26 cellular contexts compared by ENCODE assay signal in the genomic region with DNA sequence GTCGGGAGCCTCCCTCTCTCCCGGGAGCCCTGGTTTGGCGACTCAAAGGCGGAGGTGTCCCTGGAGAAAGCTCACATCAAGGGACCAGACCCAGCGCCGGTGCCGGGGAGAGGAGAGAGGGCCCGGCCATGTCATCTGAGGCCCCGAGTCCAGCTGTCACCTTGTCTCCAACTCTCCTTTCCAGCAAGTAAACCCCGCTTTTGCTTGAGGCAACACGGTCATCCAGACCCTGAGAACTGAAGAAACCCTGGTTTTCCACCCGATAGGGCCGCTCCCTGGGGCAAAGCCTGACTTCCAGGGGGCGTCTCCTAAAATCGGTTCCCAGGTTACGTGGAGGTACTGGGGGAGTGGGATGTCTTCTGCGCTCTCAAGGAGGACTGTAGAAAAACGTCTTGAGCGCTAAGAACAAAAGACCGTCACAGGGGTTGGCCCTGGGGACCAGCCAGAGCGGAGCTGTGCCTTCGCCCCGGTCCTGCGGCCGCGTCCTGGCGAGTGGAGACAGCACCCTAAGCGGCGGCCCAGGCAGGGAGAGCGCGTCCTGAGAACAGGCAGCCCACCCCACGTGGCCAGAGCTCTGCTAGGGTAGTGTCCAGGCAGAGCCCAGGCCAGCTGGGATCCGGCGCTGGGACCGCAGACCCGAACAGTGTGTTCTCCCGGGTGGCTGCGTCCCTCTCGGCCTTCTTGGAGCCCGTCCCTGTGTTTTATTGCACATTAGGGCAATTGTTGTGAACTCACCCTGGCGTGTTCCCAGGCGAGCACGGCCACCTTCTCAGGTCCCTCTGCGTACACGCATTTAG. TPM values are rescaled to one million over a fixed set of nuclear protein-coding genes. Genes with fewer than 3 reads are reported as not detected.
DNase-seq lines count a peak whose midpoint lies in the region; ATAC-seq and TF ChIP-seq lines count a peak whose summit lies in the region.
"Had no signal": no experiment of that assay in that cellular context is flagged by ENCODE, and none has a peak within 500 bp of the region (broad histone marks: within the 10 kb centered on the region; RNA-seq: fewer than 3 reads in every experiment).

No MANE protein-coding gene starts in this region.

- H3K4me3 Mint-ChIP-seq in GM23338, result no peak overlapping the region
- no peak overlapping the region for H3K4me3 Mint-ChIP-seq in H9
- H3K4me3 Mint-ChIP-seq: B cell; CD8-positive, alpha-beta T cell had no signal

- H3T11ph ChIP-seq in H9 (ENCODE audit: low read length), result no peak overlapping the region

- H3K27ac Mint-ChIP-seq in GM23338 (no peak overlapping the region), H9 (peak overlapping the region in 1 of 3 experiments; percentile 67; a peak in 1 of 7 replicates)
- H3K27ac Mint-ChIP-seq: B cell; CD8-positive, alpha-beta T cell had no signal

- no peak overlapping the region for H2AK5ac ChIP-seq in H9 (ENCODE audit: insufficient read length, low read length)

- no peaks in the 10 kb centered on the region for H3K23me2 ChIP-seq in H9 (ENCODE audit: insufficient read length, low read depth, low read length, poor library complexity, severe bottlenecking)

- H3K4me2 ChIP-seq in GM23338 (no peak overlapping the region), H9 (ENCODE audit: insufficient read depth, insufficient read length, low read length) (no peak overlapping the region)
- H3K4me2 ChIP-seq: PC-9 had no signal

- no peak overlapping the region for H3K14ac ChIP-seq in H9 (ENCODE audit: insufficient read depth, low read length)

- H3K36me3 ChIP-seq in GM23338 (ENCODE audit: insufficient read depth), result no peaks in the 10 kb centered on the region
- H3K36me3 ChIP-seq in prostate gland, result no peaks in the 10 kb centered on the region
- H3K36me3 ChIP-seq: SJSA1 had no signal

- H3K27me3 ChIP-seq in GM23338 (ENCODE audit: insufficient read depth) (no peaks in the 10 kb centered on the region), H9 (ENCODE audit: insufficient read depth, low read length) (no peaks in the 10 kb centered on the region), prostate gland (replicated peaks; ENCODE audit: insufficient read depth) (no peaks in the 10 kb centered on the region)
- H3K27me3 ChIP-seq: SJSA1 had no signal

- intact Hi-C loops in prostate gland (cut with DNase I), result no loop called here

- H2BK20ac ChIP-seq in H9 (ENCODE audit: low read depth, low read length, poor library complexity, severe bottlenecking), result no peak overlapping the region

- H3K23ac ChIP-seq in H9 (ENCODE audit: insufficient read length, low read depth, low read length), result no peak overlapping the region

- no peak overlapping the region for H2BK12ac ChIP-seq in H9 (ENCODE audit: insufficient read length, low read depth, low read length)

- no peak overlapping the region for H3K4ac ChIP-seq in H9 (ENCODE audit: low read depth, low read length)

- H2AFZ ChIP-seq in GM23338 (peak overlapping the region; percentile 81), H9 (ENCODE audit: low read length) (no peak overlapping the region)
- H2AFZ ChIP-seq: PC-9 had no signal

- H3K79me1 ChIP-seq in H9 (ENCODE audit: insufficient read depth, low read depth, low read length, poor library complexity, severe bottlenecking), result no peaks in the 10 kb centered on the region

- H3K9me2 ChIP-seq in GM23338 (ENCODE audit: insufficient read depth), result no peaks in the 10 kb centered on the region

- H3K9me3 ChIP-seq in H9 (ENCODE audit: control insufficient read depth, low read depth, low read length) (no peaks in the 10 kb centered on the region), prostate gland (no peaks in the 10 kb centered on the region)

- TF ChIP-seq CTCF in GM23338 (conservative IDR thresholded peaks at IDR 0.05; ENCODE audit: low read depth in 2 of 2) (no peak), H9 (conservative IDR thresholded peaks at IDR 0.05) (no peak), prostate gland (IDR thresholded peaks at IDR 0.05) (no peak)

- H4K20me1 ChIP-seq in GM23338 (replicated peaks; ENCODE audit: insufficient read depth) (no peaks in the 10 kb centered on the region), H9 (ENCODE audit: control insufficient read depth, insufficient read depth, insufficient read length) (no peaks in the 10 kb centered on the region)

- no peaks in the 10 kb centered on the region for H3K79me2 ChIP-seq in GM23338 (replicated peaks; ENCODE audit: insufficient read depth)
- no peaks in the 10 kb centered on the region for H3K79me2 ChIP-seq in H9 (ENCODE audit: insufficient read depth, low read length)

- H4K91ac ChIP-seq in H9 (ENCODE audit: insufficient read length, low read depth, low read length), result no peak overlapping the region

- H3K27ac ChIP-seq in GM23338 (ENCODE audit: low read depth), result no peak overlapping the region
- H3K27ac ChIP-seq in H9 (ENCODE audit: insufficient read length, low read depth, low read length), result no peak overlapping the region
- H3K27ac ChIP-seq in prostate gland, result no peak overlapping the region
- H3K27ac ChIP-seq: C4-2B, HL-60, PC-9, SJSA1 had no signal

- no peak for TF ChIP-seq POLR2A in prostate gland (IDR thresholded peaks at IDR 0.05)

- peaks cover 4% of the 10 kb centered on the region for H3K27me3 Mint-ChIP-seq in GM23338 (ENCODE audit: insufficient read depth, low read depth, poor library complexity)
- H3K27me3 Mint-ChIP-seq in H9 (ENCODE audit: low read depth), result peaks cover 1% of the 10 kb centered on the region; the same call in 1 of the 2 replicates

- H2BK15ac ChIP-seq in H9 (ENCODE audit: low read depth, low read length), result no peak overlapping the region

- no peak overlapping the region for H3K4me3 ChIP-seq in GM23338
- no peak overlapping the region for H3K4me3 ChIP-seq in prostate gland
- H3K4me3 ChIP-seq: PC-9, SJSA1 had no signal

- H3K36me3 Mint-ChIP-seq in GM23338 (ENCODE audit: low read depth) (no peaks in the 10 kb centered on the region), H9 (ENCODE audit: insufficient read depth in 1 of 3, low read depth in 3 of 3) (no peaks in the 10 kb centered on the region)
- H3K36me3 Mint-ChIP-seq: CD8-positive, alpha-beta T cell had no signal

- no peaks in the 10 kb centered on the region for H3K4me1 ChIP-seq in GM23338 (ENCODE audit: insufficient read depth)
- no peaks in the 10 kb centered on the region for H3K4me1 ChIP-seq in H9 (ENCODE audit: insufficient read depth, low read length)
- no peaks in the 10 kb centered on the region for H3K4me1 ChIP-seq in prostate gland (replicated peaks)
- H3K4me1 ChIP-seq: Caco-2, SJSA1 had no signal

- no peak overlapping the region for H2BK5ac ChIP-seq in H9 (ENCODE audit: insufficient read length, low read length)

- H2BK120ac ChIP-seq in H9 (ENCODE audit: low read depth, low read length, poor library complexity, severe bottlenecking), result no peak overlapping the region

- H4K5ac ChIP-seq in H9 (ENCODE audit: insufficient read length, low read depth, low read length), result no peak overlapping the region

- peak; percentile 28; the same call in 2 of the 3 replicates for ATAC-seq in GM23338
- ATAC-seq: CD8-positive, alpha-beta T cell had no signal

- no peak overlapping the region for H4K8ac ChIP-seq in H9 (replicated peaks; ENCODE audit: insufficient read length, low read depth, low read length)

- no peak overlapping the region for H3K9ac ChIP-seq in H9 (ENCODE audit: extremely low read depth, insufficient read length, low read length)

- H3K9me3 Mint-ChIP-seq in GM23338 (peaks cover 6% of the 10 kb centered on the region), H9 (peaks cover 2 to 4% of the 10 kb centered on the region in 2 experiments; a peak in 4 of 5 replicates)

- H3K4me1 Mint-ChIP-seq in GM23338 (no peaks in the 10 kb centered on the region; the same call in 2 of the 3 replicates), H9 (peaks cover 0 to under 1% of the 10 kb centered on the region in 2 experiments; a peak in 2 of 4 replicates)
- H3K4me1 Mint-ChIP-seq: B cell had no signal

- H3K56ac ChIP-seq in H9 (ENCODE audit: insufficient read length, low read depth, low read length), result no peak overlapping the region

- DNase-seq in GM23338 (ENCODE audit: low spot score) (no peak), H9 (peak; percentile 27), islet precursor cell (peak; percentile 50), prostate gland (ENCODE audit: low spot score) (peak; percentile 1), NCI-H82 treated with DMSO at 0.1 percent for 48 hours (lab: John Stamatoyannopoulos, UW; ENCODE audit: unreplicated experiment) (no peak), iPS-NIHi11 (ENCODE audit: low spot score) (no peak)
- no peak for DNase-seq in stimulated activated CD4-positive, alpha-beta T cell treated with anti-CD3 and anti-CD28 coated beads, Interleukin-1b, Interleukin-23, amount 100 ng/mL, for 48 hours
- DNase-seq: Caco-2, GDM1, GOT3, HCEC 1CT, Karpas-422, NCI-H1092 treated with DMSO at 0.1 percent for 48 hours, NCI-H146, NCI-H1930, NCI-H2107, NCI-H446 treated with DMSO at 0.1 percent for 48 hours, NCI-H526, NCI-H82, PC-9, Right ventricle myocardium superior had no signal

- WGBS in H9 (ENCODE audit: extremely low coverage, insufficient read length, low lambda C conversion rate), result no CpG with 5 or more reads among the region's 45 CpGs
- 93% methylated on average over 44 of the region's 45 CpGs for WGBS in prostate gland

- no peak overlapping the region for H3K18ac ChIP-seq in H9 (ENCODE audit: insufficient read length, low read depth, low read length)

- H3F3A ChIP-seq in GM23338 (replicated peaks; ENCODE audit: low read depth), result no peaks in the 10 kb centered on the region

TF ChIP-seq in GM23338, 12 proteins besides CTCF, POLR2A, EP300 and RAD21 (continues in another document):
- TF ChIP-seq NANOG (IDR thresholded peaks at IDR 0.05; ENCODE audit: borderline replicate concordance), result no peak
- no peak for TF ChIP-seq JUNB (IDR thresholded peaks at IDR 0.05; ENCODE audit: unreplicated experiment)

RNA-seq across cellular contexts. Expression of gene TMEM18, which starts 55.7 kb away (rescaled TPM):
- total RNA-seq in GM23338 (2014; rRNA removed; shearing (Covaris generic)), result 15.0 and 18.4 TPM in 2 replicates
- 39.5 and 41.9 TPM in 2 replicates for polyA plus RNA-seq in GM23338 (2016; fragmentation: Nextera tagmentation; extraction: Ambion mirVana)
- 28.3 and 30.7 TPM in 2 replicates for total RNA-seq in H9 (2021)
- 10 to 100 TPM; 17.7 to 19.3 TPM for total RNA-seq in prostate gland

Comparison
In these comparisons a context has a peak if more than half of its experiments do, and no peak if none do; other contexts are left out.
1. DNase-seq: peak in H9 (single experiment), islet precursor cell (single experiment) and prostate gland (single experiment); none in GM23338 (single experiment), NCI-H82 treated with DMSO at 0.1 percent for 48 hours (single experiment), stimulated activated CD4-positive, alpha-beta T cell treated with anti-CD3 and anti-CD28 coated beads, Interleukin-1b, Interleukin-23, amount 100 ng/mL, for 48 hours (single experiment) and iPS-NIHi11 (single experiment).